In genomic region chr15:73320619-73321180, GRCh38 we compare ENCODE assay signal across 25 cellular contexts. TPM values are rescaled to one million over a fixed set of nuclear protein-coding genes. Genes with fewer than 3 reads are reported as not detected.
"Had no signal": no experiment of that assay in that cellular context is flagged by ENCODE, and none has a peak within 500 bp of the region (broad histone marks: within the 10 kb centered on the region; RNA-seq: fewer than 3 reads in every experiment).

No MANE protein-coding gene starts in this region.

- H3K9me3 Mint-ChIP-seq: activated CD8-positive, alpha-beta T cell treated with anti-CD3 and anti-CD28 coated beads for 36 hours; activated naive CD4-positive, alpha-beta T cell treated with anti-CD3 and anti-CD28 coated beads, Interleukin-2, amount 50 U/mL, for 24 hours; activated T-cell treated with anti-CD3 and anti-CD28 coated beads, Interleukin-2, amount 50 U/mL, for 72 hours; activated T-helper 2 cell treated with anti-CD3 and anti-CD28 coated beads, Interferon-gamma antibody, Interleukin-2, Interleukin-4, amounts not matched to agents 10 μg/mL and 5 μg/mL and 100 μg/mL, durations not matched to agents 14 hours and 24 hours and 36 hours; central memory CD8-positive, alpha-beta T cell; T-helper 1 cell treated with Interleukin-12 subunit alpha and Interleukin-12 subunit beta and Interleukin-4 antibody, amounts not matched to agents 30 μg/mL and 1 μg/mL, for 36 hours; WTC11 had no signal

- H3K27ac ChIP-seq: breast epithelium, Peyer's patch, RWPE1 had no signal

- H3K4me3 ChIP-seq: breast epithelium, K562, Peyer's patch had no signal

- ATAC-seq: activated CD8-positive, alpha-beta T cell treated with anti-CD3 and anti-CD28 coated beads for 36 hours; activated T-cell treated with anti-CD3 and anti-CD28 coated beads, Interleukin-2, amount 50 U/mL, for 72 hours; K562; WTC11 had no signal

- H3K36me3 ChIP-seq: breast epithelium, Peyer's patch had no signal

- DNase-seq: activated CD8-positive, alpha-beta memory T cell treated with anti-CD3 and anti-CD28 coated beads, Interleukin-2, amount 50 U/mL, for 4 hours; activated CD8-positive, alpha-beta T cell treated with anti-CD3 and anti-CD28 coated beads for 36 hours; activated naive CD4-positive, alpha-beta T cell; activated T-cell treated with anti-CD3 and anti-CD28 coated beads, Interleukin-2, amount 50 U/mL, for 72 hours; Karpas-422; MM.1S; NCI-H1105; NCI-H1436; NCI-H1694 treated with DMSO at 0.1 percent for 48 hours; NCI-H2029 treated with DMSO at 0.1 percent for 48 hours; NCI-H510A treated with DMSO at 0.1 percent for 48 hours; NCI-H69; SHP77 treated with DMSO at 0.1 percent for 48 hours; T-helper 9 cell had no signal

- H3K4me1 ChIP-seq: breast epithelium, Peyer's patch had no signal

- FAIRE-seq: K562 had no signal

- H3K36me3 Mint-ChIP-seq: activated naive CD4-positive, alpha-beta T cell treated with anti-CD3 and anti-CD28 coated beads, Interleukin-2, amount 50 U/mL, for 24 hours; WTC11 had no signal

- H3K9me3 ChIP-seq: breast epithelium, Peyer's patch had no signal

- H3K4me3 Mint-ChIP-seq: activated CD8-positive, alpha-beta T cell treated with anti-CD3 and anti-CD28 coated beads for 36 hours; activated naive CD4-positive, alpha-beta T cell treated with anti-CD3 and anti-CD28 coated beads, Interleukin-2, amount 50 U/mL, for 24 hours; activated T-cell treated with anti-CD3 and anti-CD28 coated beads, Interleukin-2, amount 50 U/mL, for 72 hours; central memory CD8-positive, alpha-beta T cell; T-helper 1 cell treated with Interleukin-12 subunit alpha and Interleukin-12 subunit beta and Interleukin-4 antibody, amounts not matched to agents 30 μg/mL and 1 μg/mL, for 36 hours; WTC11 had no signal

- H3K27me3 ChIP-seq: Peyer's patch had no signal

- H3K4me1 Mint-ChIP-seq: central memory CD8-positive, alpha-beta T cell had no signal

- H3K27ac Mint-ChIP-seq: activated CD8-positive, alpha-beta T cell treated with anti-CD3 and anti-CD28 coated beads for 36 hours; activated naive CD4-positive, alpha-beta T cell treated with anti-CD3 and anti-CD28 coated beads, Interleukin-2, amount 50 U/mL, for 24 hours; activated T-cell treated with anti-CD3 and anti-CD28 coated beads, Interleukin-2, amount 50 U/mL, for 72 hours; activated T-helper 2 cell treated with anti-CD3 and anti-CD28 coated beads, Interferon-gamma antibody, Interleukin-2, Interleukin-4, amounts not matched to agents 10 μg/mL and 5 μg/mL and 100 μg/mL, durations not matched to agents 14 hours and 24 hours and 36 hours; T-helper 1 cell treated with Interleukin-12 subunit alpha and Interleukin-12 subunit beta and Interleukin-4 antibody, amounts not matched to agents 30 μg/mL and 1 μg/mL, for 36 hours; WTC11 had no signal

RNA-seq across cellular contexts. Expression of gene HCN4, which starts 48.1 kb away (rescaled TPM):
- total RNA-seq: activated CD8-positive, alpha-beta T cell treated with anti-CD3 and anti-CD28 coated beads for 36 hours; activated T-cell treated with anti-CD3 and anti-CD28 coated beads, Interleukin-2, amount 50 U/mL, for 72 hours; aorta; breast epithelium; K562; SK-MEL-5 had no signal
- polyA plus RNA-seq: K562 had no signal
